29 cellular contexts compared by ENCODE assay signal in genomic region chr17:43855061-43855460, GRCh38. TPM values are rescaled to one million over a fixed set of nuclear protein-coding genes. Genes with fewer than 3 reads are reported as not detected.
"Had no signal": no experiment of that assay in that cellular context is flagged by ENCODE, and none has a peak within 500 bp of the region (broad histone marks: within the 10 kb centered on the region; RNA-seq: fewer than 3 reads in every experiment).

No MANE protein-coding gene starts in this region.

- H3K4me3 Mint-ChIP-seq: dendritic cell treated with granulocyte-macrophage colony-stimulating factor and Interleukin-4, amounts not matched to agents 40 ng/mL and 50 ng/mL, for 4 days; endodermal cell; mesothelial cell of epicardium; naive B cell; natural killer cell treated with Interleukin-12 subunit alpha and Interleukin-12 subunit beta and Interleukin-15 and Interleukin-18, amount 100 ng/mL, for 72 hours; neural crest cell; stimulated activated memory B cell treated with anti-CD40 and anti-IgM and Interleukin-4, amounts not matched to agents 10 μg/mL and 1 μg/mL and 100 μg/mL, for 72 hours; type B pancreatic cell had no signal

- DNase-seq: colonic mucosa; effector CD8-positive, alpha-beta T cell; endodermal cell; foreskin fibroblast; gastrocnemius medialis; head of caudate nucleus; left lung; lower lobe of right lung; mucosa of descending colon; naive B cell; psoas muscle; right cardiac atrium; sigmoid colon; stimulated activated CD4-positive, alpha-beta T cell treated with anti-CD3 and anti-CD28 coated beads, Interleukin-4, amount 100 ng/mL, for 4 hours; stimulated activated naive CD8-positive, alpha-beta T cell treated with anti-CD3 and anti-CD28 coated beads, Interleukin-15, Interleukin-2, amounts not matched to agents 100 U/mL and 50 U/mL, for 24 hours; substantia nigra; testis had no signal

- H3K36me3 Mint-ChIP-seq: mesothelial cell of epicardium; natural killer cell treated with Interleukin-12 subunit alpha and Interleukin-12 subunit beta and Interleukin-15 and Interleukin-18, amount 100 ng/mL, for 72 hours; stimulated activated memory B cell treated with anti-CD40 and anti-IgM and Interleukin-4, amounts not matched to agents 10 μg/mL and 1 μg/mL and 100 μg/mL, for 72 hours; type B pancreatic cell had no signal

- H3K9me3 Mint-ChIP-seq: dendritic cell treated with granulocyte-macrophage colony-stimulating factor and Interleukin-4, amounts not matched to agents 40 ng/mL and 50 ng/mL, for 4 days; mesothelial cell of epicardium; natural killer cell treated with Interleukin-12 subunit alpha and Interleukin-12 subunit beta and Interleukin-15 and Interleukin-18, amount 100 ng/mL, for 72 hours; neural crest cell; stimulated activated memory B cell treated with anti-CD40 and anti-IgM and Interleukin-4, amounts not matched to agents 10 μg/mL and 1 μg/mL and 100 μg/mL, for 72 hours; type B pancreatic cell had no signal

- H3K27ac ChIP-seq: colonic mucosa, epithelial cell of prostate, left lung, lower lobe of right lung, psoas muscle, sigmoid colon, testis, tibial artery had no signal

- H3K4me1 ChIP-seq: colonic mucosa, left lung, lower lobe of right lung had no signal

- H3K9me3 ChIP-seq: colonic mucosa, gastrocnemius medialis, left lung, lower lobe of right lung, mucosa of descending colon, psoas muscle, sigmoid colon, testis, tibial artery had no signal

- H3K4me1 Mint-ChIP-seq: mesothelial cell of epicardium; stimulated activated memory B cell treated with anti-CD40 and anti-IgM and Interleukin-4, amounts not matched to agents 10 μg/mL and 1 μg/mL and 100 μg/mL, for 72 hours had no signal

- H3K36me3 ChIP-seq: colonic mucosa, gastrocnemius medialis, left lung, lower lobe of right lung, sigmoid colon, tibial artery had no signal

- H3K4me3 ChIP-seq: colonic mucosa, gastrocnemius medialis, left lung, lower lobe of right lung, mucosa of descending colon, psoas muscle, sigmoid colon, testis, tibial artery had no signal

- H3K27ac Mint-ChIP-seq: dendritic cell treated with granulocyte-macrophage colony-stimulating factor and Interleukin-4, amounts not matched to agents 40 ng/mL and 50 ng/mL, for 4 days; endodermal cell; mesothelial cell of epicardium; naive B cell; natural killer cell treated with Interleukin-12 subunit alpha and Interleukin-12 subunit beta and Interleukin-15 and Interleukin-18, amount 100 ng/mL, for 72 hours; stimulated activated memory B cell treated with anti-CD40 and anti-IgM and Interleukin-4, amounts not matched to agents 10 μg/mL and 1 μg/mL and 100 μg/mL, for 72 hours; type B pancreatic cell had no signal

- H3K27me3 ChIP-seq: colonic mucosa, testis had no signal

RNA-seq across cellular contexts. Expression of gene CD300LG, which starts 8.1 kb away (rescaled TPM):
- total RNA-seq: chondrocyte; endodermal cell; glomerular endothelial cell; mesothelial cell of epicardium; natural killer cell treated with Interleukin-12 subunit alpha and Interleukin-12 subunit beta and Interleukin-15 and Interleukin-18, amount 100 ng/mL, for 72 hours; neural crest cell; osteocyte; renal cortical epithelial cell had no signal

RNA-seq across cellular contexts. Expression of gene MPP3, which starts 22.1 kb away (rescaled TPM):
- total RNA-seq: natural killer cell treated with Interleukin-12 subunit alpha and Interleukin-12 subunit beta and Interleukin-15 and Interleukin-18, amount 100 ng/mL, for 72 hours had no signal
